In the genomic region with DNA sequence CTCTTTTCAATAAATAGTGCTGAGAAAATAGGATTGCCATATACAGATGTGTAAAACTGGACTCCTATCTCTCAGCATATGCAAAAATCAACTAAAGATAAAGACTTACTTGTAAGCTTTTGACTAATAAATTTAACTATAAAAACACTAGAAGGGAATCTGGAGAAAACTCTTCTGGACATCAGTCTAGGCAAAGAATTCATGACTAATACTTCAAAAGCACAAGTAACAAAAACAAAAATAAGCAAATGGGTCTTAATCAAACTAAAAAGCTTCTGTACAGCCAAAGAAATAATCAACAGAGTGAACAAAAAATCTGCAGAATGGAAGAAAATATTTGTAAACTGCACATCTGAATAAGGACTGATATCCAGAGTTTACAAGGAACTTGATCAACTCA, we compare ENCODE assay signal across 33 cellular contexts.
"Had no signal": no experiment of that assay in that cellular context is flagged by ENCODE, and none has a peak within 500 bp of the region (broad histone marks: within the 10 kb centered on the region; RNA-seq: fewer than 3 reads in every experiment).

No MANE protein-coding gene starts in this region.

- H3K4me1 Mint-ChIP-seq: activated B cell treated with CpG ODN at 0.5 μM for 24 hours; activated CD4-positive, alpha-beta memory T cell treated with anti-CD3 and anti-CD28 coated beads, Interleukin-2, amount 10 ng/mL, durations not matched to agents 7 days and 5 days; activated CD8-positive, alpha-beta memory T cell treated with anti-CD3 and anti-CD28 coated beads, Interleukin-2, amount 10 ng/mL, durations not matched to agents 7 days and 5 days; activated naive CD8-positive, alpha-beta T cell treated with anti-CD3 and anti-CD28 coated beads for 36 hours had no signal

- H3K27ac Mint-ChIP-seq: activated B cell treated with CpG ODN at 0.5 μM for 24 hours; activated CD4-positive, alpha-beta memory T cell treated with anti-CD3 and anti-CD28 coated beads, Interleukin-2, amount 10 ng/mL, durations not matched to agents 7 days and 5 days; activated CD8-positive, alpha-beta memory T cell treated with anti-CD3 and anti-CD28 coated beads, Interleukin-2, amount 10 ng/mL, durations not matched to agents 7 days and 5 days; activated naive CD8-positive, alpha-beta T cell treated with anti-CD3 and anti-CD28 coated beads for 36 hours had no signal

- H3K36me3 Mint-ChIP-seq: activated CD8-positive, alpha-beta memory T cell treated with anti-CD3 and anti-CD28 coated beads, Interleukin-2, amount 10 ng/mL, durations not matched to agents 7 days and 5 days; activated naive CD8-positive, alpha-beta T cell treated with anti-CD3 and anti-CD28 coated beads for 36 hours had no signal

- FAIRE-seq: astrocyte, RCC 7860 had no signal

- DNase-seq: activated B cell treated with CpG ODN at 0.5 μM for 24 hours; activated CD4-positive, alpha-beta memory T cell treated with anti-CD3 and anti-CD28 coated beads, Interleukin-2, amount 10 ng/mL, durations not matched to agents 7 days and 5 days; activated CD4-positive, alpha-beta T cell treated with anti-CD3 and anti-CD28 coated beads for 48 hours; activated CD4-positive, CD25-positive, alpha-beta regulatory T cell treated with anti-CD3 and anti-CD28 coated beads, Interleukin-2, amount 50 U/mL, for 72 hours; activated CD8-positive, alpha-beta memory T cell treated with anti-CD3 and anti-CD28 coated beads for 24 hours; activated CD8-positive, alpha-beta memory T cell treated with anti-CD3 and anti-CD28 coated beads, Interleukin-2, amount 10 ng/mL, durations not matched to agents 7 days and 5 days; activated CD8-positive, alpha-beta memory T cell treated with anti-CD3 and anti-CD28 coated beads, Interleukin-2, amount 50 U/mL, for 48 hours; activated effector memory CD4-positive, alpha-beta T cell treated with Interleukin-2 at 50 U/mL for 16 hours; activated naive CD4-positive, alpha-beta T cell treated with anti-CD3 and anti-CD28 coated beads, Interleukin-2, amount 50 U/mL, for 16 hours; activated naive CD8-positive, alpha-beta T cell treated with anti-CD3 and anti-CD28 coated beads for 36 hours; activated T-cell treated with anti-CD3 and anti-CD28 coated beads, Interleukin-2, amount 50 U/mL, for 48 hours; amygdala; body of pancreas; Kasumi-1; KG1; MM.1S; MV-4-11; NCI-H1092; NCI-H146; NCI-H187; NCI-H2029 treated with DMSO at 0.1 percent for 48 hours; NCI-H2107; NCI-H2171; NCI-H510A; NCI-H526; NCI-H748 treated with DMSO at 0.1 percent for 48 hours; PC-9; SW 1271; T-helper 1 cell; T-helper 2 cell; T-helper 9 cell had no signal

- H3K4me3 Mint-ChIP-seq: activated B cell treated with CpG ODN at 0.5 μM for 24 hours; activated CD4-positive, alpha-beta memory T cell treated with anti-CD3 and anti-CD28 coated beads, Interleukin-2, amount 10 ng/mL, durations not matched to agents 7 days and 5 days; activated CD8-positive, alpha-beta memory T cell treated with anti-CD3 and anti-CD28 coated beads, Interleukin-2, amount 10 ng/mL, durations not matched to agents 7 days and 5 days; activated naive CD8-positive, alpha-beta T cell treated with anti-CD3 and anti-CD28 coated beads for 36 hours had no signal

- H3K27me3 Mint-ChIP-seq: activated B cell treated with CpG ODN at 0.5 μM for 24 hours; activated CD4-positive, alpha-beta memory T cell treated with anti-CD3 and anti-CD28 coated beads, Interleukin-2, amount 10 ng/mL, durations not matched to agents 7 days and 5 days; activated CD8-positive, alpha-beta memory T cell treated with anti-CD3 and anti-CD28 coated beads, Interleukin-2, amount 10 ng/mL, durations not matched to agents 7 days and 5 days; activated naive CD8-positive, alpha-beta T cell treated with anti-CD3 and anti-CD28 coated beads for 36 hours had no signal
